Comparison of ENCODE assay signal across 19 cellular contexts in the genomic region with DNA sequence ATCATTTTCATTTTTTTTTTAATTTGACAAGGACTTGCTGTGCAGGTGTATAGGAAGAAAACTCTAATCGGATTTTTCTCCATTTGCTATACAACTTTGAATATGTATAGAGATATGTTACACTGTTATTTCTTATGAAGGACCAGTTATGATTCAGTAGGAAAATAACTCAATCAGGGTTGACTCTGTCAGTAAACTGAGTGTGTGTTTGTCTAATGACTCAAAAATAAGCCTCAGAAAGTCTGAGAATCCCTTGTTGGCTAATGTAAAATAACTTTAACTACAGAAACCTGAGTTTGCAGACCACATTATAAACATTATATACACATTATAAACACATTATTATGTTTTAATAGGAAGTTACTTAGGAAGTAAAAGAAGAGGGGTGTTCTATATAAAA.
"Had no signal": no experiment of that assay in that cellular context is flagged by ENCODE, and none has a peak within 500 bp of the region (broad histone marks: within the 10 kb centered on the region; RNA-seq: fewer than 3 reads in every experiment).

No MANE protein-coding gene starts in this region.

- H3K4me3 ChIP-seq: esophagus squamous epithelium, heart right ventricle, left ventricle myocardium inferior, ovary, stomach, thyroid gland had no signal

- H3K27ac ChIP-seq: esophagus squamous epithelium, heart right ventricle, left ventricle myocardium inferior, ovary, stomach, thyroid gland, VCaP had no signal

- H3K27ac Mint-ChIP-seq: activated CD4-positive, alpha-beta memory T cell treated with anti-CD3 and anti-CD28 coated beads, Interleukin-2, amount 10 ng/mL, durations not matched to agents 7 days and 5 days; activated naive CD8-positive, alpha-beta T cell treated with anti-CD3 and anti-CD28 coated beads for 36 hours; activated T-cell treated with anti-CD3 and anti-CD28 coated beads, Interleukin-2, amount 50 U/mL, for 72 hours; nephron progenitor cell had no signal

- H3K36me3 ChIP-seq: esophagus squamous epithelium, heart right ventricle, left ventricle myocardium inferior, ovary, stomach, thyroid gland had no signal

- H3K4me3 Mint-ChIP-seq: activated CD4-positive, alpha-beta memory T cell treated with anti-CD3 and anti-CD28 coated beads, Interleukin-2, amount 10 ng/mL, durations not matched to agents 7 days and 5 days; activated naive CD8-positive, alpha-beta T cell treated with anti-CD3 and anti-CD28 coated beads for 36 hours; activated T-cell treated with anti-CD3 and anti-CD28 coated beads, Interleukin-2, amount 50 U/mL, for 72 hours; nephron progenitor cell had no signal

- H3K36me3 Mint-ChIP-seq: activated naive CD8-positive, alpha-beta T cell treated with anti-CD3 and anti-CD28 coated beads for 36 hours had no signal

- FAIRE-seq: endometrium, urothelium cell line had no signal

- H3K9me3 Mint-ChIP-seq: activated CD4-positive, alpha-beta memory T cell treated with anti-CD3 and anti-CD28 coated beads, Interleukin-2, amount 10 ng/mL, durations not matched to agents 7 days and 5 days; activated naive CD8-positive, alpha-beta T cell treated with anti-CD3 and anti-CD28 coated beads for 36 hours; activated T-cell treated with anti-CD3 and anti-CD28 coated beads, Interleukin-2, amount 50 U/mL, for 72 hours; nephron progenitor cell had no signal

- DNase-seq: activated CD4-positive, alpha-beta memory T cell treated with anti-CD3 and anti-CD28 coated beads, Interleukin-2, amount 10 ng/mL, durations not matched to agents 7 days and 5 days; activated CD8-positive, alpha-beta memory T cell treated with anti-CD3 and anti-CD28 coated beads, Interleukin-2, amount 50 U/mL, for 4 hours; activated gamma-delta T cell treated with Interleukin-2 at 50 U/mL for 16 hours; activated naive CD8-positive, alpha-beta T cell treated with anti-CD3 and anti-CD28 coated beads for 36 hours; activated T-cell treated with anti-CD3 and anti-CD28 coated beads, Interleukin-2, amount 50 U/mL, for 72 hours; esophagus squamous epithelium; heart right ventricle; kidney; left ventricle myocardium inferior; mesenchymal stem cell; nephron progenitor cell; ovary; stimulated activated CD4-positive, alpha-beta T cell treated with anti-CD3 and anti-CD28 coated beads, Interleukin-4, amount 100 ng/mL, for 4 hours; stomach; T-helper 1 cell; thyroid gland had no signal

- ATAC-seq: activated T-cell treated with anti-CD3 and anti-CD28 coated beads, Interleukin-2, amount 50 U/mL, for 72 hours; heart right ventricle had no signal

- H3K27me3 ChIP-seq: esophagus squamous epithelium, heart right ventricle, ovary, stomach, thyroid gland had no signal

- H3K27me3 Mint-ChIP-seq: activated CD4-positive, alpha-beta memory T cell treated with anti-CD3 and anti-CD28 coated beads, Interleukin-2, amount 10 ng/mL, durations not matched to agents 7 days and 5 days; activated naive CD8-positive, alpha-beta T cell treated with anti-CD3 and anti-CD28 coated beads for 36 hours had no signal

- H3K4me1 ChIP-seq: esophagus squamous epithelium, heart right ventricle, left ventricle myocardium inferior, stomach, thyroid gland had no signal

- H3K4me1 Mint-ChIP-seq: activated CD4-positive, alpha-beta memory T cell treated with anti-CD3 and anti-CD28 coated beads, Interleukin-2, amount 10 ng/mL, durations not matched to agents 7 days and 5 days; activated naive CD8-positive, alpha-beta T cell treated with anti-CD3 and anti-CD28 coated beads for 36 hours; nephron progenitor cell had no signal
